2 cellular contexts compared by ENCODE assay signal in the genomic region with DNA sequence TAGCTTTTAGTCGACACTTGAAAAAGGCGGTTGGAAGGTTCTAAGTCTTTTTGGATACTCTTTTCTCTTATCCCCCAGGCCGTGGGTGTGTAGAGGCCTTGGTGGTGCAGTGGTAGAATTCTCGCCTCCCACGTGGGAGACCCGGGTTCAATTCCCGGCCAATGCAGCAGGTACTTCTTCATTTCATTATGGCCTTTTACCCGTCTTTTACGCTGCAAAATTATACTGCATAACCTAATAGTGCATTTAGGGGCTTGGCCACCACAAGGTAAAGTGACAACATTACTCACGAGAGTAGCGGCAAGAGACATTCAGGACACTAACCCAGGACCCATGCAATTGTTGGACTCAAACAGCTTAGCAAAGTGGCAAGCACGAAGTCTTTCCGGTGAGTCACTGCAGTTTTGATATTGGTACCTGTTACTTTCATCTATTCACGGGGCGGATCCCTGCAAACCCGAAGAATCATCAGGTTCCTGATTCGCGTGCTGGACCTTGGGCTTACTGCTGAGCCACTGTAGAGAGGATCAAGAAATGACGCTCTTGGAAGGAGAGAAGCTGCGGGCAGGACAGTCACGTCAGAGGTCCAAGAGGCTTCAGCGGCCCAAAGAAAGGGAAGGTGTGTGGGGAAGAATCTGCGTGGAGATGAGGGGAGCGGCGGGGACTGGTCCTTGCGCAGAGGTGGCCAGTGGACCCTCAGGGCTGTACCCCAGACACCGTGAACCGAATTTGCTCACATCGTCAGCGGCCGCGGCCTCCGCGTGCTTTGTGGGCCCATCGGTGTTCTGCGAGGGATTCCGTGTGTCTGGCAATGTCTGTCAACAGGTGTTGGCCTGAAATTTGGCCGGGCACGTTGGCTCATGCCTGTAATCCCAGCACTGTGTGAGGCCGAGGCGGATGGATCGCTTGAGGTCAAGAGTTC.
TF ChIP-seq lines count a peak whose summit lies in the region.

No MANE protein-coding gene starts in this region.

TF ChIP-seq in HEK293T, 16 proteins besides CTCF, POLR2A, EP300 and RAD21:
- TF ChIP-seq L3MBTL2 (conservative IDR thresholded peaks at IDR 0.05) (no peak), ARNT (IDR thresholded peaks at IDR 0.05) (0 out of 2 replicates have a peak, but pooled peaks have one; percentile 6)

TF ChIP-seq in GM12878, 131 proteins besides CTCF, POLR2A, EP300 and RAD21:
- no peak for TF ChIP-seq MXI1 (IDR thresholded peaks at IDR 0.05; ENCODE audit: low read depth, low read length)
- TF ChIP-seq ZNF384 (IDR thresholded peaks at IDR 0.05; ENCODE audit: borderline replicate concordance, low read depth, low read length) = no peak
- TF ChIP-seq RELA (IDR thresholded peaks at IDR 0.05; ENCODE audit: borderline replicate concordance, partially characterized antibody) = peak; percentile 6
- peak; percentile 73; the same call in 1 of the 2 replicates for TF ChIP-seq TCF7 (IDR thresholded peaks at IDR 0.05; ENCODE audit: borderline replicate concordance)
- no peak for TF ChIP-seq NRF1 (conservative IDR thresholded peaks at IDR 0.05; ENCODE audit: low read depth, low read length)
- TF ChIP-seq, protein P1, sequence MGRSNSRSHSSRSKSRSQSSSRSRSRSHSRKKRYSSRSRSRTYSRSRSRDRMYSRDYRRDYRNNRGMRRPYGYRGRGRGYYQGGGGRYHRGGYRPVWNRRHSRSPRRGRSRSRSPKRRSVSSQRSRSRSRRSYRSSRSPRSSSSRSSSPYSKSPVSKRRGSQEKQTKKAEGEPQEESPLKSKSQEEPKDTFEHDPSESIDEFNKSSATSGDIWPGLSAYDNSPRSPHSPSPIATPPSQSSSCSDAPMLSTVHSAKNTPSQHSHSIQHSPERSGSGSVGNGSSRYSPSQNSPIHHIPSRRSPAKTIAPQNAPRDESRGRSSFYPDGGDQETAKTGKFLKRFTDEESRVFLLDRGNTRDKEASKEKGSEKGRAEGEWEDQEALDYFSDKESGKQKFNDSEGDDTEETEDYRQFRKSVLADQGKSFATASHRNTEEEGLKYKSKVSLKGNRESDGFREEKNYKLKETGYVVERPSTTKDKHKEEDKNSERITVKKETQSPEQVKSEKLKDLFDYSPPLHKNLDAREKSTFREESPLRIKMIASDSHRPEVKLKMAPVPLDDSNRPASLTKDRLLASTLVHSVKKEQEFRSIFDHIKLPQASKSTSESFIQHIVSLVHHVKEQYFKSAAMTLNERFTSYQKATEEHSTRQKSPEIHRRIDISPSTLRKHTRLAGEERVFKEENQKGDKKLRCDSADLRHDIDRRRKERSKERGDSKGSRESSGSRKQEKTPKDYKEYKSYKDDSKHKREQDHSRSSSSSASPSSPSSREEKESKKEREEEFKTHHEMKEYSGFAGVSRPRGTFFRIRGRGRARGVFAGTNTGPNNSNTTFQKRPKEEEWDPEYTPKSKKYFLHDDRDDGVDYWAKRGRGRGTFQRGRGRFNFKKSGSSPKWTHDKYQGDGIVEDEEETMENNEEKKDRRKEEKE (IDR thresholded peaks at IDR 0.05) = no peak
- TF ChIP-seq CREM (IDR thresholded peaks at IDR 0.05; ENCODE audit: low read depth) = 0 out of 2 replicates have a peak, but pooled peaks have one; percentile 24
- TF ChIP-seq CBX3 (IDR thresholded peaks at IDR 0.05; ENCODE audit: borderline replicate concordance, low read depth) = no peak
- TF ChIP-seq BRCA1 (IDR thresholded peaks at IDR 0.05; ENCODE audit: low read depth, low read length) = no peak
- no peak for TF ChIP-seq POLR2AphosphoS2 (IDR thresholded peaks at IDR 0.05; ENCODE audit: low read depth, low read length)
- no peak for TF ChIP-seq HDGF (IDR thresholded peaks at IDR 0.05)
- peak in 1 of 2 experiments; percentile 24; a peak in 1 of 4 replicates for TF ChIP-seq SRF (IDR thresholded peaks at IDR 0.05; ENCODE audit: low read depth in 2 of 2, low read length in 2 of 2)
- peak in 1 of 2 experiments; percentile 46; a peak in 1 of 4 replicates for TF ChIP-seq BHLHE40 (IDR thresholded peaks at IDR 0.05; ENCODE audit: borderline replicate concordance in 1 of 2, low read depth in 2 of 2, low read length in 1 of 2)
- TF ChIP-seq TARDBP (IDR thresholded peaks at IDR 0.05; ENCODE audit: borderline replicate concordance) = peak; percentile 37; the same call in 1 of the 2 replicates
- 0 out of 2 replicates have a peak, but pooled peaks have one; percentile 4 for TF ChIP-seq JUND (IDR thresholded peaks at IDR 0.05; ENCODE audit: low read depth, low read length)
- peak; percentile 64; the same call in 1 of the 2 replicates for TF ChIP-seq JUNB (IDR thresholded peaks at IDR 0.05)
- TF ChIP-seq, protein P2, sequence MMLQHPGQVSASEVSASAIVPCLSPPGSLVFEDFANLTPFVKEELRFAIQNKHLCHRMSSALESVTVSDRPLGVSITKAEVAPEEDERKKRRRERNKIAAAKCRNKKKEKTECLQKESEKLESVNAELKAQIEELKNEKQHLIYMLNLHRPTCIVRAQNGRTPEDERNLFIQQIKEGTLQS (IDR thresholded peaks at IDR 0.05; ENCODE audit: borderline replicate concordance, extremely low read depth, low read depth, low read length) = no peak
- TF ChIP-seq, protein P3, sequence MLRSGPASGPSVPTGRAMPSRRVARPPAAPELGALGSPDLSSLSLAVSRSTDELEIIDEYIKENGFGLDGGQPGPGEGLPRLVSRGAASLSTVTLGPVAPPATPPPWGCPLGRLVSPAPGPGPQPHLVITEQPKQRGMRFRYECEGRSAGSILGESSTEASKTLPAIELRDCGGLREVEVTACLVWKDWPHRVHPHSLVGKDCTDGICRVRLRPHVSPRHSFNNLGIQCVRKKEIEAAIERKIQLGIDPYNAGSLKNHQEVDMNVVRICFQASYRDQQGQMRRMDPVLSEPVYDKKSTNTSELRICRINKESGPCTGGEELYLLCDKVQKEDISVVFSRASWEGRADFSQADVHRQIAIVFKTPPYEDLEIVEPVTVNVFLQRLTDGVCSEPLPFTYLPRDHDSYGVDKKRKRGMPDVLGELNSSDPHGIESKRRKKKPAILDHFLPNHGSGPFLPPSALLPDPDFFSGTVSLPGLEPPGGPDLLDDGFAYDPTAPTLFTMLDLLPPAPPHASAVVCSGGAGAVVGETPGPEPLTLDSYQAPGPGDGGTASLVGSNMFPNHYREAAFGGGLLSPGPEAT (IDR thresholded peaks at IDR 0.05; ENCODE audit: low read depth) = no peak
- TF ChIP-seq HCFC1 (IDR thresholded peaks at IDR 0.05; ENCODE audit: low read length) = 0 out of 2 replicates have a peak, but pooled peaks have one; percentile 18
- TF ChIP-seq, protein P4, sequence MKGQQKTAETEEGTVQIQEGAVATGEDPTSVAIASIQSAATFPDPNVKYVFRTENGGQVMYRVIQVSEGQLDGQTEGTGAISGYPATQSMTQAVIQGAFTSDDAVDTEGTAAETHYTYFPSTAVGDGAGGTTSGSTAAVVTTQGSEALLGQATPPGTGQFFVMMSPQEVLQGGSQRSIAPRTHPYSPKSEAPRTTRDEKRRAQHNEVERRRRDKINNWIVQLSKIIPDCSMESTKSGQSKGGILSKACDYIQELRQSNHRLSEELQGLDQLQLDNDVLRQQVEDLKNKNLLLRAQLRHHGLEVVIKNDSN (IDR thresholded peaks at IDR 0.05; ENCODE audit: borderline replicate concordance, extremely low read length, insufficient read depth, low read depth, low read length) = no peak
- TF ChIP-seq MTA3 (IDR thresholded peaks at IDR 0.05; ENCODE audit: borderline replicate concordance, low read length) = 0 out of 2 replicates have a peak, but pooled peaks have one; percentile 10
- no peak for TF ChIP-seq BMI1 (IDR thresholded peaks at IDR 0.05; ENCODE audit: borderline replicate concordance)
- no peak for TF ChIP-seq RAD51 (IDR thresholded peaks at IDR 0.05)
- 0 out of 2 replicates have a peak, but pooled peaks have one; percentile 33 for TF ChIP-seq RCOR1 (conservative IDR thresholded peaks at IDR 0.05; ENCODE audit: low read depth, low read length)
- 0 out of 2 replicates have a peak, but pooled peaks have one; percentile 12 for TF ChIP-seq CHD4 (IDR thresholded peaks at IDR 0.05)
- 0 out of 2 replicates have a peak, but pooled peaks have one; percentile 4 for TF ChIP-seq BCL11A (IDR thresholded peaks at IDR 0.05; ENCODE audit: low read depth, low read length)
- TF ChIP-seq BACH1 (IDR thresholded peaks at IDR 0.05; ENCODE audit: borderline replicate concordance) = no peak
- TF ChIP-seq SMC3 (IDR thresholded peaks at IDR 0.05; ENCODE audit: borderline replicate concordance, low read length) = 0 out of 2 replicates have a peak, but pooled peaks have one; percentile 3
- no peak for TF ChIP-seq KDM1A (IDR thresholded peaks at IDR 0.05; ENCODE audit: borderline replicate concordance)
- 0 out of 2 replicates have a peak, but pooled peaks have one; percentile 32 for TF ChIP-seq ESRRA (IDR thresholded peaks at IDR 0.05; ENCODE audit: low read length)
- TF ChIP-seq FOXM1 (IDR thresholded peaks at IDR 0.05; ENCODE audit: low read depth, low read length) = no peak
- no peak for TF ChIP-seq EZH2 (IDR thresholded peaks at IDR 0.05; ENCODE audit: borderline replicate concordance, control insufficient read depth, low read depth, low read length)
- TF ChIP-seq, protein P5, sequence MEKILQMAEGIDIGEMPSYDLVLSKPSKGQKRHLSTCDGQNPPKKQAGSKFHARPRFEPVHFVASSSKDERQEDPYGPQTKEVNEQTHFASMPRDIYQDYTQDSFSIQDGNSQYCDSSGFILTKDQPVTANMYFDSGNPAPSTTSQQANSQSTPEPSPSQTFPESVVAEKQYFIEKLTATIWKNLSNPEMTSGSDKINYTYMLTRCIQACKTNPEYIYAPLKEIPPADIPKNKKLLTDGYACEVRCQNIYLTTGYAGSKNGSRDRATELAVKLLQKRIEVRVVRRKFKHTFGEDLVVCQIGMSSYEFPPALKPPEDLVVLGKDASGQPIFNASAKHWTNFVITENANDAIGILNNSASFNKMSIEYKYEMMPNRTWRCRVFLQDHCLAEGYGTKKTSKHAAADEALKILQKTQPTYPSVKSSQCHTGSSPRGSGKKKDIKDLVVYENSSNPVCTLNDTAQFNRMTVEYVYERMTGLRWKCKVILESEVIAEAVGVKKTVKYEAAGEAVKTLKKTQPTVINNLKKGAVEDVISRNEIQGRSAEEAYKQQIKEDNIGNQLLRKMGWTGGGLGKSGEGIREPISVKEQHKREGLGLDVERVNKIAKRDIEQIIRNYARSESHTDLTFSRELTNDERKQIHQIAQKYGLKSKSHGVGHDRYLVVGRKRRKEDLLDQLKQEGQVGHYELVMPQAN (conservative IDR thresholded peaks at IDR 0.05) = no peak
- no peak for TF ChIP-seq TCF12 (IDR thresholded peaks at IDR 0.05; ENCODE audit: low read depth, low read length)
- TF ChIP-seq, protein P6, sequence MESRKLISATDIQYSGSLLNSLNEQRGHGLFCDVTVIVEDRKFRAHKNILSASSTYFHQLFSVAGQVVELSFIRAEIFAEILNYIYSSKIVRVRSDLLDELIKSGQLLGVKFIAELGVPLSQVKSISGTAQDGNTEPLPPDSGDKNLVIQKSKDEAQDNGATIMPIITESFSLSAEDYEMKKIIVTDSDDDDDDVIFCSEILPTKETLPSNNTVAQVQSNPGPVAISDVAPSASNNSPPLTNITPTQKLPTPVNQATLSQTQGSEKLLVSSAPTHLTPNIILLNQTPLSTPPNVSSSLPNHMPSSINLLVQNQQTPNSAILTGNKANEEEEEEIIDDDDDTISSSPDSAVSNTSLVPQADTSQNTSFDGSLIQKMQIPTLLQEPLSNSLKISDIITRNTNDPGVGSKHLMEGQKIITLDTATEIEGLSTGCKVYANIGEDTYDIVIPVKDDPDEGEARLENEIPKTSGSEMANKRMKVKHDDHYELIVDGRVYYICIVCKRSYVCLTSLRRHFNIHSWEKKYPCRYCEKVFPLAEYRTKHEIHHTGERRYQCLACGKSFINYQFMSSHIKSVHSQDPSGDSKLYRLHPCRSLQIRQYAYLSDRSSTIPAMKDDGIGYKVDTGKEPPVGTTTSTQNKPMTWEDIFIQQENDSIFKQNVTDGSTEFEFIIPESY (IDR thresholded peaks at IDR 0.05) = no peak
- TF ChIP-seq RUNX3 (IDR thresholded peaks at IDR 0.05; ENCODE audit: low read length) = peak; percentile 58; the same call in 1 of the 2 replicates
- TF ChIP-seq MEF2A (IDR thresholded peaks at IDR 0.05; ENCODE audit: insufficient read depth, low read depth, low read length) = no peak
- no peak for TF ChIP-seq KLF5 (IDR thresholded peaks at IDR 0.05; ENCODE audit: partially characterized antibody)
